14 cellular contexts compared by ENCODE assay signal in the genomic region with DNA sequence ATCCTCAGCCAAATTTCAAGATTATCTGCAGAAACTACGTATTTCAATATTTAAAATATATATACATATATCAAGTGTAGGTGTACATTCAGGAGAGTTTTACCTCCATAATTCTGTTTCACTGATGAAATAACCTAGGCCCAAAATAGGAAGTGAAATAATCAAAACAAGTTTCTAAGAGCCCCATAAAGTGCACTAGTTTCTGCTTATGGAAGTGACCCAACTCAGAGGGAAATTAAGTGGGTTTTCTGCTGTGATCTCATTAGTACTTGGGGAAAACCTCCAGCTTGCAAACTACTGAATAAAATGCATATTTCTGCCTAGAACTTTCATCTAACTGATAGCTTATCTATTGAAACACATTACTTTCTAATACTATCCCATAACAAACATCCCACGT. TPM values are rescaled to one million over a fixed set of nuclear protein-coding genes. Genes with fewer than 3 reads are reported as not detected.
DNase-seq lines count a peak whose midpoint lies in the region; ATAC-seq and TF ChIP-seq lines count a peak whose summit lies in the region.
"Had no signal": no experiment of that assay in that cellular context is flagged by ENCODE, and none has a peak within 500 bp of the region (broad histone marks: within the 10 kb centered on the region; RNA-seq: fewer than 3 reads in every experiment).

No MANE protein-coding gene starts in this region.

- H3K36me3 Mint-ChIP-seq in activated naive CD4-positive, alpha-beta T cell treated with anti-CD3 and anti-CD28 coated beads for 36 hours (ENCODE audit: low read depth): no peaks in the 10 kb centered on the region

- CTCF ChIA-PET in activated naive CD4-positive, alpha-beta T cell treated with anti-CD3 and anti-CD28 coated beads for 36 hours (lab: Charles Lee): no interaction called here

- no peaks in the 10 kb centered on the region for H3K9me3 Mint-ChIP-seq in activated naive CD4-positive, alpha-beta T cell treated with anti-CD3 and anti-CD28 coated beads for 36 hours
- H3K9me3 Mint-ChIP-seq: H9 had no signal

- H3K27me3 Mint-ChIP-seq in activated naive CD4-positive, alpha-beta T cell treated with anti-CD3 and anti-CD28 coated beads for 36 hours (ENCODE audit: low read depth): peaks cover 7% of the 10 kb centered on the region

- intact Hi-C loops in prostate gland (cut with DNase I): no loop called here
- intact Hi-C loops in activated naive CD4-positive, alpha-beta T cell treated with anti-CD3 and anti-CD28 coated beads for 36 hours (cut with micrococcal nuclease): no loop called here

- no peak for TF ChIP-seq POLR2A in prostate gland (IDR thresholded peaks at IDR 0.05)

- no peak overlapping the region for H3K27ac Mint-ChIP-seq in activated naive CD4-positive, alpha-beta T cell treated with anti-CD3 and anti-CD28 coated beads for 36 hours
- H3K27ac Mint-ChIP-seq: H9, nephron progenitor cell had no signal

- 73% methylated on average over 2 of the region's 2 CpGs for WGBS in prostate gland

- no peaks in the 10 kb centered on the region for H3K9me3 ChIP-seq in prostate gland

- no peaks in the 10 kb centered on the region for H3K4me1 ChIP-seq in prostate gland (replicated peaks)

- TF ChIP-seq CTCF in GM13976 (IDR thresholded peaks at IDR 0.05; ENCODE audit: borderline replicate concordance, control extremely low read depth, extremely low read depth, insufficient read depth, missing control alignments) (no peak), prostate gland (IDR thresholded peaks at IDR 0.05) (no peak), foreskin fibroblast (IDR thresholded peaks at IDR 0.05; ENCODE audit: low read depth, low read length) (no peak)

- ATAC-seq in GM19397 (IDR thresholded peaks at IDR 0.05; ENCODE audit: unreplicated experiment) (peak; percentile 84), HG02840 (IDR thresholded peaks at IDR 0.05; ENCODE audit: low FRiP score, unreplicated experiment) (peak; percentile 83), HG03457 (IDR thresholded peaks at IDR 0.05; ENCODE audit: unreplicated experiment) (peak; percentile 81)

- no peaks in the 10 kb centered on the region for H3K4me1 Mint-ChIP-seq in activated naive CD4-positive, alpha-beta T cell treated with anti-CD3 and anti-CD28 coated beads for 36 hours (ENCODE audit: low read depth)
- H3K4me1 Mint-ChIP-seq: H9, nephron progenitor cell had no signal

- no peaks in the 10 kb centered on the region for H3K36me3 ChIP-seq in prostate gland

- H3K27me3 ChIP-seq in prostate gland (replicated peaks; ENCODE audit: insufficient read depth): no peaks in the 10 kb centered on the region

- H3K27ac ChIP-seq in prostate gland: no peak overlapping the region

- no peak overlapping the region for H3K4me3 ChIP-seq in prostate gland
- H3K4me3 ChIP-seq in foreskin fibroblast (ENCODE audit: low read depth in 1 of 2, low read length in 2 of 2): no peak overlapping the region

- in situ Hi-C loops in GM13976 (cut with MboI; ENCODE audit: low sequenced_read_pairs, unreplicated experiment): no loop called here

- DNase-seq in GM13976 (ENCODE audit: low spot score) (peak; percentile 36), NCI-H510A treated with DMSO at 0.1 percent for 48 hours (lab: John Stamatoyannopoulos, UW) (no peak), prostate gland (ENCODE audit: low spot score) (no peak), foreskin fibroblast (no peak)
- no peak for DNase-seq in activated naive CD4-positive, alpha-beta T cell treated with anti-CD3 and anti-CD28 coated beads for 36 hours
- DNase-seq: activated CD4-positive, alpha-beta T cell treated with anti-CD3 and anti-CD28 coated beads for 4 hours; activated gamma-delta T cell treated with Interleukin-2 at 50 U/mL for 16 hours; H9; kidney; nephron progenitor cell; stimulated activated CD8-positive, alpha-beta memory T cell treated with anti-CD3 and anti-CD28 coated beads, Interleukin-4, amount 100 ng/mL, for 48 hours had no signal

- H3K4me3 Mint-ChIP-seq in activated naive CD4-positive, alpha-beta T cell treated with anti-CD3 and anti-CD28 coated beads for 36 hours: no peak overlapping the region
- H3K4me3 Mint-ChIP-seq: H9, nephron progenitor cell had no signal

RNA-seq across cellular contexts. Expression of a gene that starts 45.4 kb away (rescaled TPM):
- total RNA-seq in prostate gland: 1 to 10 TPM; 1.0 to 2.9 TPM
- 10 to 100 TPM; 11.7 to 12.9 TPM for total RNA-seq in activated naive CD4-positive, alpha-beta T cell treated with anti-CD3 and anti-CD28 coated beads for 36 hours
